Comparison of ENCODE assay signal across 1 cellular context in the genomic region with DNA sequence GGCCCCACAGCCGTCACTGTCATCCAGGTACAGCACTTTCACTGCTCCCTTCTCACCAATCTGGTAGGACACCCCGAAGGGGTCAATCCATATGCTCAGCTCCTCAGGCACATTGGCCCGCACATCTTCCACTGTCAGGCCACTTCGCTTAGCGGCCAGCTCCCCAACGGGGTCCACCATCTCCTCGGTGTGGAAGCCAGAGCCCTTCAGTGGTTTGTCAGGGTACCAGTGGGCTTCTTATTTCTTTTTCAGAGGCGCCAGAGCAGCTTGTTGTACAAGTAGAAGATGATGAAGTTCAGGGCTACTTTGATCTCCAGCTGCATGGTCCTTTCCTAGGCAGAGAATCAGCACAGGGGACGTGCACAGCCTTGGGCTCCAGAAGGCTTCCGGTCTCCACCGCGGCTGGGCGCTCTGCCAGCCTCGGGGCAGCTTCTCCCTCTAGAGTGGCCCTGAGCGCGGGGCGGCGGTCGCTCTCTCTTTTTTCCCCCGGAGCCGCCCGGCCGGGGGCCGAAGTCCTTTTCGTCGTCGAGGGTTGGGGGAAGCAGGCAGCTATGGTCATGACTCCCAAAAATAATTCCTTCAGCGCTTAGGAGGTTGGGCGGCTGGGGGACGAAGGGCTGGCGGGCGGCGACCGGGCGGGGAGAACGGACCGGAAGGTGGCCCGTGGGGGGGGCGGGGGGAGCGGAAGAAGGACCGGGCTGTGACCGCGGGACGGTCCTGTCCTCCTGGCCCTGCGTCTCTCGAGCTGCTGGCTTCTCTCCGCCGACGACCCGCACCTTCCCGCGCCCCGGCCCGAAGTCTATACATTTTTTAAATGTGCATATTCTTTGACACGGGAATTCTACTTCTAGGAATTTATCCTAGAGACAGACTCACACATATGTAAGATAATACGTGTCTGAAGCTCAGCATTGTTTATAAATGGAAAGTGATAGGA.
TF ChIP-seq lines count a peak whose summit lies in the region.

No MANE protein-coding gene starts in this region.

TF ChIP-seq in K562, 482 proteins besides CTCF, POLR2A, EP300 and RAD21 (continued from another document and continues in another):
- TF ChIP-seq, protein P1, sequence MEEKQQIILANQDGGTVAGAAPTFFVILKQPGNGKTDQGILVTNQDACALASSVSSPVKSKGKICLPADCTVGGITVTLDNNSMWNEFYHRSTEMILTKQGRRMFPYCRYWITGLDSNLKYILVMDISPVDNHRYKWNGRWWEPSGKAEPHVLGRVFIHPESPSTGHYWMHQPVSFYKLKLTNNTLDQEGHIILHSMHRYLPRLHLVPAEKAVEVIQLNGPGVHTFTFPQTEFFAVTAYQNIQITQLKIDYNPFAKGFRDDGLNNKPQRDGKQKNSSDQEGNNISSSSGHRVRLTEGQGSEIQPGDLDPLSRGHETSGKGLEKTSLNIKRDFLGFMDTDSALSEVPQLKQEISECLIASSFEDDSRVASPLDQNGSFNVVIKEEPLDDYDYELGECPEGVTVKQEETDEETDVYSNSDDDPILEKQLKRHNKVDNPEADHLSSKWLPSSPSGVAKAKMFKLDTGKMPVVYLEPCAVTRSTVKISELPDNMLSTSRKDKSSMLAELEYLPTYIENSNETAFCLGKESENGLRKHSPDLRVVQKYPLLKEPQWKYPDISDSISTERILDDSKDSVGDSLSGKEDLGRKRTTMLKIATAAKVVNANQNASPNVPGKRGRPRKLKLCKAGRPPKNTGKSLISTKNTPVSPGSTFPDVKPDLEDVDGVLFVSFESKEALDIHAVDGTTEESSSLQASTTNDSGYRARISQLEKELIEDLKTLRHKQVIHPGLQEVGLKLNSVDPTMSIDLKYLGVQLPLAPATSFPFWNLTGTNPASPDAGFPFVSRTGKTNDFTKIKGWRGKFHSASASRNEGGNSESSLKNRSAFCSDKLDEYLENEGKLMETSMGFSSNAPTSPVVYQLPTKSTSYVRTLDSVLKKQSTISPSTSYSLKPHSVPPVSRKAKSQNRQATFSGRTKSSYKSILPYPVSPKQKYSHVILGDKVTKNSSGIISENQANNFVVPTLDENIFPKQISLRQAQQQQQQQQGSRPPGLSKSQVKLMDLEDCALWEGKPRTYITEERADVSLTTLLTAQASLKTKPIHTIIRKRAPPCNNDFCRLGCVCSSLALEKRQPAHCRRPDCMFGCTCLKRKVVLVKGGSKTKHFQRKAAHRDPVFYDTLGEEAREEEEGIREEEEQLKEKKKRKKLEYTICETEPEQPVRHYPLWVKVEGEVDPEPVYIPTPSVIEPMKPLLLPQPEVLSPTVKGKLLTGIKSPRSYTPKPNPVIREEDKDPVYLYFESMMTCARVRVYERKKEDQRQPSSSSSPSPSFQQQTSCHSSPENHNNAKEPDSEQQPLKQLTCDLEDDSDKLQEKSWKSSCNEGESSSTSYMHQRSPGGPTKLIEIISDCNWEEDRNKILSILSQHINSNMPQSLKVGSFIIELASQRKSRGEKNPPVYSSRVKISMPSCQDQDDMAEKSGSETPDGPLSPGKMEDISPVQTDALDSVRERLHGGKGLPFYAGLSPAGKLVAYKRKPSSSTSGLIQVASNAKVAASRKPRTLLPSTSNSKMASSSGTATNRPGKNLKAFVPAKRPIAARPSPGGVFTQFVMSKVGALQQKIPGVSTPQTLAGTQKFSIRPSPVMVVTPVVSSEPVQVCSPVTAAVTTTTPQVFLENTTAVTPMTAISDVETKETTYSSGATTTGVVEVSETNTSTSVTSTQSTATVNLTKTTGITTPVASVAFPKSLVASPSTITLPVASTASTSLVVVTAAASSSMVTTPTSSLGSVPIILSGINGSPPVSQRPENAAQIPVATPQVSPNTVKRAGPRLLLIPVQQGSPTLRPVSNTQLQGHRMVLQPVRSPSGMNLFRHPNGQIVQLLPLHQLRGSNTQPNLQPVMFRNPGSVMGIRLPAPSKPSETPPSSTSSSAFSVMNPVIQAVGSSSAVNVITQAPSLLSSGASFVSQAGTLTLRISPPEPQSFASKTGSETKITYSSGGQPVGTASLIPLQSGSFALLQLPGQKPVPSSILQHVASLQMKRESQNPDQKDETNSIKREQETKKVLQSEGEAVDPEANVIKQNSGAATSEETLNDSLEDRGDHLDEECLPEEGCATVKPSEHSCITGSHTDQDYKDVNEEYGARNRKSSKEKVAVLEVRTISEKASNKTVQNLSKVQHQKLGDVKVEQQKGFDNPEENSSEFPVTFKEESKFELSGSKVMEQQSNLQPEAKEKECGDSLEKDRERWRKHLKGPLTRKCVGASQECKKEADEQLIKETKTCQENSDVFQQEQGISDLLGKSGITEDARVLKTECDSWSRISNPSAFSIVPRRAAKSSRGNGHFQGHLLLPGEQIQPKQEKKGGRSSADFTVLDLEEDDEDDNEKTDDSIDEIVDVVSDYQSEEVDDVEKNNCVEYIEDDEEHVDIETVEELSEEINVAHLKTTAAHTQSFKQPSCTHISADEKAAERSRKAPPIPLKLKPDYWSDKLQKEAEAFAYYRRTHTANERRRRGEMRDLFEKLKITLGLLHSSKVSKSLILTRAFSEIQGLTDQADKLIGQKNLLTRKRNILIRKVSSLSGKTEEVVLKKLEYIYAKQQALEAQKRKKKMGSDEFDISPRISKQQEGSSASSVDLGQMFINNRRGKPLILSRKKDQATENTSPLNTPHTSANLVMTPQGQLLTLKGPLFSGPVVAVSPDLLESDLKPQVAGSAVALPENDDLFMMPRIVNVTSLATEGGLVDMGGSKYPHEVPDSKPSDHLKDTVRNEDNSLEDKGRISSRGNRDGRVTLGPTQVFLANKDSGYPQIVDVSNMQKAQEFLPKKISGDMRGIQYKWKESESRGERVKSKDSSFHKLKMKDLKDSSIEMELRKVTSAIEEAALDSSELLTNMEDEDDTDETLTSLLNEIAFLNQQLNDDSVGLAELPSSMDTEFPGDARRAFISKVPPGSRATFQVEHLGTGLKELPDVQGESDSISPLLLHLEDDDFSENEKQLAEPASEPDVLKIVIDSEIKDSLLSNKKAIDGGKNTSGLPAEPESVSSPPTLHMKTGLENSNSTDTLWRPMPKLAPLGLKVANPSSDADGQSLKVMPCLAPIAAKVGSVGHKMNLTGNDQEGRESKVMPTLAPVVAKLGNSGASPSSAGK (IDR thresholded peaks at IDR 0.05) = peak; percentile 96
- TF ChIP-seq NBN (IDR thresholded peaks at IDR 0.05; ENCODE audit: low read depth) (0 out of 2 replicates have a peak, but pooled peaks have one; percentile 44), ZEB2 (IDR thresholded peaks at IDR 0.05) (0 out of 2 replicates have a peak, but pooled peaks have one; percentile 11), BRD4 (IDR thresholded peaks at IDR 0.05) (peak; percentile 10; the same call in 1 of the 2 replicates), ZNF174 (CRISPR knock-in tag; IDR thresholded peaks at IDR 0.05) (no peak), ZNF263 (CRISPR knock-in tag; IDR thresholded peaks at IDR 0.05; ENCODE audit: borderline replicate concordance) (no peak), SIN3B (IDR thresholded peaks at IDR 0.05; ENCODE audit: low read depth) (no peak), BRF1 (IDR thresholded peaks at IDR 0.05; ENCODE audit: borderline replicate concordance, extremely low read depth, insufficient read length) (no peak), ZBTB1 (CRISPR knock-in tag; IDR thresholded peaks at IDR 0.05; ENCODE audit: borderline replicate concordance, low read depth) (no peak), HLTF (IDR thresholded peaks at IDR 0.05) (no peak), MCM3 (IDR thresholded peaks at IDR 0.05) (no peak), MAFK (IDR thresholded peaks at IDR 0.05; ENCODE audit: low read length) (no peak), ZNF445 (CRISPR knock-in tag; IDR thresholded peaks at IDR 0.05; ENCODE audit: low read depth) (no peak), ZNF589 (CRISPR knock-in tag; IDR thresholded peaks at IDR 0.05; ENCODE audit: low read depth) (no peak), ZNF644 (tag; IDR thresholded peaks at IDR 0.05; ENCODE audit: low read depth) (no peak), PCBP2 (IDR thresholded peaks at IDR 0.05; ENCODE audit: low read depth, low read length, poor library complexity, severe bottlenecking) (no peak), CBX3 (IDR thresholded peaks at IDR 0.05; ENCODE audit: borderline replicate concordance in 1 of 2, low read length in 2 of 2) (no peak), RBFOX2 (IDR thresholded peaks at IDR 0.05; ENCODE audit: low read depth, low read length) (peak; percentile 86), CBFA2T2 (conservative IDR thresholded peaks at IDR 0.05) (no peak), HNRNPL (IDR thresholded peaks at IDR 0.05; ENCODE audit: low read depth, low read length) (0 out of 2 replicates have a peak, but pooled peaks have one; percentile 36), KAT2B (IDR thresholded peaks at IDR 0.05; ENCODE audit: low read depth, low read length) (no peak), ZNF780A (CRISPR knock-in tag; IDR thresholded peaks at IDR 0.05) (no peak), CBFA2T3 (IDR thresholded peaks at IDR 0.05) (no peak), NCOA1 (IDR thresholded peaks at IDR 0.05; ENCODE audit: low read depth) (peak; percentile 63; the same call in 1 of the 2 replicates), MTF1 (CRISPR knock-in tag; IDR thresholded peaks at IDR 0.05; ENCODE audit: borderline replicate concordance) (no peak)
- TF ChIP-seq, protein P2, sequence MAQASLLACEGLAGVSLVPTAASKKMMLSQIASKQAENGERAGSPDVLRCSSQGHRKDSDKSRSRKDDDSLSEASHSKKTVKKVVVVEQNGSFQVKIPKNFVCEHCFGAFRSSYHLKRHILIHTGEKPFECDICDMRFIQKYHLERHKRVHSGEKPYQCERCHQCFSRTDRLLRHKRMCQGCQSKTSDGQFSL (CRISPR knock-in tag; IDR thresholded peaks at IDR 0.05) = peak; percentile 99
- TF ChIP-seq, protein P2 (tag; IDR thresholded peaks at IDR 0.05) = peak in 1 of 2 experiments; percentile 100; a peak in 2 of 4 replicates
- TF ChIP-seq, protein P3, sequence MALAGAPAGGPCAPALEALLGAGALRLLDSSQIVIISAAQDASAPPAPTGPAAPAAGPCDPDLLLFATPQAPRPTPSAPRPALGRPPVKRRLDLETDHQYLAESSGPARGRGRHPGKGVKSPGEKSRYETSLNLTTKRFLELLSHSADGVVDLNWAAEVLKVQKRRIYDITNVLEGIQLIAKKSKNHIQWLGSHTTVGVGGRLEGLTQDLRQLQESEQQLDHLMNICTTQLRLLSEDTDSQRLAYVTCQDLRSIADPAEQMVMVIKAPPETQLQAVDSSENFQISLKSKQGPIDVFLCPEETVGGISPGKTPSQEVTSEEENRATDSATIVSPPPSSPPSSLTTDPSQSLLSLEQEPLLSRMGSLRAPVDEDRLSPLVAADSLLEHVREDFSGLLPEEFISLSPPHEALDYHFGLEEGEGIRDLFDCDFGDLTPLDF (CRISPR knock-in tag; IDR thresholded peaks at IDR 0.05) = no peak
- TF ChIP-seq, protein P4, sequence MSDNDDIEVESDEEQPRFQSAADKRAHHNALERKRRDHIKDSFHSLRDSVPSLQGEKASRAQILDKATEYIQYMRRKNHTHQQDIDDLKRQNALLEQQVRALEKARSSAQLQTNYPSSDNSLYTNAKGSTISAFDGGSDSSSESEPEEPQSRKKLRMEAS (CRISPR knock-in tag; IDR thresholded peaks at IDR 0.05) = peak; percentile 29; the same call in 1 of the 2 replicates
- TF ChIP-seq, protein P5, sequence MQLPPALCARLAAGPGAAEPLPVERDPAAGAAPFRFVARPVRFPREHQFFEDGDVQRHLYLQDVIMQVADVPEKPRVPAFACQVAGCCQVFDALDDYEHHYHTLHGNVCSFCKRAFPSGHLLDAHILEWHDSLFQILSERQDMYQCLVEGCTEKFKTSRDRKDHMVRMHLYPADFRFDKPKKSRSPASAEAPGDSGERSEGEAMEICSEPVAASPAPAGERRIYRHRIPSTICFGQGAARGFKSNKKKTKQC (CRISPR knock-in tag; IDR thresholded peaks at IDR 0.05) = 0 out of 2 replicates have a peak, but pooled peaks have one; percentile 29
- TF ChIP-seq, protein P6, sequence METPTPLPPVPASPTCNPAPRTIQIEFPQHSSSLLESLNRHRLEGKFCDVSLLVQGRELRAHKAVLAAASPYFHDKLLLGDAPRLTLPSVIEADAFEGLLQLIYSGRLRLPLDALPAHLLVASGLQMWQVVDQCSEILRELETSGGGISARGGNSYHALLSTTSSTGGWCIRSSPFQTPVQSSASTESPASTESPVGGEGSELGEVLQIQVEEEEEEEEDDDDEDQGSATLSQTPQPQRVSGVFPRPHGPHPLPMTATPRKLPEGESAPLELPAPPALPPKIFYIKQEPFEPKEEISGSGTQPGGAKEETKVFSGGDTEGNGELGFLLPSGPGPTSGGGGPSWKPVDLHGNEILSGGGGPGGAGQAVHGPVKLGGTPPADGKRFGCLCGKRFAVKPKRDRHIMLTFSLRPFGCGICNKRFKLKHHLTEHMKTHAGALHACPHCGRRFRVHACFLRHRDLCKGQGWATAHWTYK (CRISPR knock-in tag; IDR thresholded peaks at IDR 0.05) = no peak
- TF ChIP-seq, protein P7, sequence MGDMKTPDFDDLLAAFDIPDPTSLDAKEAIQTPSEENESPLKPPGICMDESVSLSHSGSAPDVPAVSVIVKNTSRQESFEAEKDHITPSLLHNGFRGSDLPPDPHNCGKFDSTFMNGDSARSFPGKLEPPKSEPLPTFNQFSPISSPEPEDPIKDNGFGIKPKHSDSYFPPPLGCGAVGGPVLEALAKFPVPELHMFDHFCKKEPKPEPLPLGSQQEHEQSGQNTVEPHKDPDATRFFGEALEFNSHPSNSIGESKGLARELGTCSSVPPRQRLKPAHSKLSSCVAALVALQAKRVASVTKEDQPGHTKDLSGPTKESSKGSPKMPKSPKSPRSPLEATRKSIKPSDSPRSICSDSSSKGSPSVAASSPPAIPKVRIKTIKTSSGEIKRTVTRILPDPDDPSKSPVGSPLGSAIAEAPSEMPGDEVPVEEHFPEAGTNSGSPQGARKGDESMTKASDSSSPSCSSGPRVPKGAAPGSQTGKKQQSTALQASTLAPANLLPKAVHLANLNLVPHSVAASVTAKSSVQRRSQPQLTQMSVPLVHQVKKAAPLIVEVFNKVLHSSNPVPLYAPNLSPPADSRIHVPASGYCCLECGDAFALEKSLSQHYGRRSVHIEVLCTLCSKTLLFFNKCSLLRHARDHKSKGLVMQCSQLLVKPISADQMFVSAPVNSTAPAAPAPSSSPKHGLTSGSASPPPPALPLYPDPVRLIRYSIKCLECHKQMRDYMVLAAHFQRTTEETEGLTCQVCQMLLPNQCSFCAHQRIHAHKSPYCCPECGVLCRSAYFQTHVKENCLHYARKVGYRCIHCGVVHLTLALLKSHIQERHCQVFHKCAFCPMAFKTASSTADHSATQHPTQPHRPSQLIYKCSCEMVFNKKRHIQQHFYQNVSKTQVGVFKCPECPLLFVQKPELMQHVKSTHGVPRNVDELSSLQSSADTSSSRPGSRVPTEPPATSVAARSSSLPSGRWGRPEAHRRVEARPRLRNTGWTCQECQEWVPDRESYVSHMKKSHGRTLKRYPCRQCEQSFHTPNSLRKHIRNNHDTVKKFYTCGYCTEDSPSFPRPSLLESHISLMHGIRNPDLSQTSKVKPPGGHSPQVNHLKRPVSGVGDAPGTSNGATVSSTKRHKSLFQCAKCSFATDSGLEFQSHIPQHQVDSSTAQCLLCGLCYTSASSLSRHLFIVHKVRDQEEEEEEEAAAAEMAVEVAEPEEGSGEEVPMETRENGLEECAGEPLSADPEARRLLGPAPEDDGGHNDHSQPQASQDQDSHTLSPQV (IDR thresholded peaks at IDR 0.05) = peak; percentile 87
- TF ChIP-seq, protein P8, sequence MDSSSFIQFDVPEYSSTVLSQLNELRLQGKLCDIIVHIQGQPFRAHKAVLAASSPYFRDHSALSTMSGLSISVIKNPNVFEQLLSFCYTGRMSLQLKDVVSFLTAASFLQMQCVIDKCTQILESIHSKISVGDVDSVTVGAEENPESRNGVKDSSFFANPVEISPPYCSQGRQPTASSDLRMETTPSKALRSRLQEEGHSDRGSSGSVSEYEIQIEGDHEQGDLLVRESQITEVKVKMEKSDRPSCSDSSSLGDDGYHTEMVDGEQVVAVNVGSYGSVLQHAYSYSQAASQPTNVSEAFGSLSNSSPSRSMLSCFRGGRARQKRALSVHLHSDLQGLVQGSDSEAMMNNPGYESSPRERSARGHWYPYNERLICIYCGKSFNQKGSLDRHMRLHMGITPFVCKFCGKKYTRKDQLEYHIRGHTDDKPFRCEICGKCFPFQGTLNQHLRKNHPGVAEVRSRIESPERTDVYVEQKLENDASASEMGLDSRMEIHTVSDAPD (CRISPR knock-in tag; IDR thresholded peaks at IDR 0.05) = no peak
